In the genomic region with DNA sequence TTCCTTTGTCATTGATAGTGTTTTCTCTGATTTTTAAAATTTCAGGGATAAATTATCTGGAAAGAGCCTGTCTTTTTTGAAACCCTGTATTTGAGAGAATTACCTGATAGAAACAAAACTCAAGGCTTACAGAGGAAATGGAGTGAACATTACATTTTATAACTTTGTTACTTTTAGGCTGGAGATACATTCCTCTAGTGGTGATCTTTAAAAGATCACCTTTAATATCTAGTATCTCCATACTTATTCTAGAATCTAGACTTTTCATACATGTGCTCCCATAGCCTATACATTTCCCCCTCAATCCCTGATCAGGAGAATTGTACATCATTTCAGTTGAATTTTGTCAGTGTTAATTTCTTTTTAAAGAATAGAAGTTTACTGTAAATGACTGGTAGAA, we compare ENCODE assay signal across 21 cellular contexts. TPM values are rescaled to one million over a fixed set of nuclear protein-coding genes. Genes with fewer than 3 reads are reported as not detected.
A peak's percentile ranks its signal among the peaks of the same experiment; 100 is the strongest.
DNase-seq lines count a peak whose midpoint lies in the region; ATAC-seq, FAIRE-seq and TF ChIP-seq lines count a peak whose summit lies in the region.
"Had no signal": no experiment of that assay in that cellular context is flagged by ENCODE, and none has a peak within 500 bp of the region (broad histone marks: within the 10 kb centered on the region; RNA-seq: fewer than 3 reads in every experiment).

No MANE protein-coding gene starts in this region.

- ATAC-seq in A549 = peak; percentile 57 to 61; a peak in 3 of 6 replicates
- ATAC-seq: K562 had no signal

- peak overlapping the region; percentile 84 for H3K27ac Mint-ChIP-seq in HFFc6
- peak overlapping the region; percentile 94 for H3K27ac Mint-ChIP-seq in chondrocyte (ENCODE audit: unreplicated experiment)
- H3K27ac Mint-ChIP-seq: activated naive CD8-positive, alpha-beta T cell treated with anti-CD3 and anti-CD28 coated beads for 36 hours; CD14-positive monocyte had no signal

- H3K4me2 ChIP-seq in A549 = peak overlapping the region; percentile 58
- no peak overlapping the region for H3K4me2 ChIP-seq in mesenchymal stem cell (ENCODE audit: low read length, poor library complexity, severe bottlenecking)

- intact Hi-C loops in transverse colon (cut with DNase I; ENCODE audit: low total_unique reads) = no loop called here

- peak; percentile 56 for FAIRE-seq in A549 (lab: Jason Lieb, UNC)
- FAIRE-seq: A204.1, K562 had no signal

- H3K4ac ChIP-seq in mesenchymal stem cell (ENCODE audit: low read depth in 1 of 2, low read length in 2 of 2) = no peak overlapping the region

- H3K9me3 ChIP-seq in A549 = no peaks in the 10 kb centered on the region
- H3K9me3 ChIP-seq in mesenchymal stem cell (ENCODE audit: control insufficient read depth, low read length) = no peaks in the 10 kb centered on the region
- H3K9me3 ChIP-seq in transverse colon = no peaks in the 10 kb centered on the region
- H3K9me3 ChIP-seq: body of pancreas, left ventricle myocardium inferior, upper lobe of left lung had no signal

- POLR2A ChIA-PET in A549 (lab: Yijun Ruan, JAX) = no interaction called here

- peaks cover 58% of the 10 kb centered on the region for H3K4me1 Mint-ChIP-seq in HFFc6 (ENCODE audit: low read depth)
- H3K4me1 Mint-ChIP-seq in chondrocyte (ENCODE audit: low read depth) = peaks cover 53% of the 10 kb centered on the region
- H3K4me1 Mint-ChIP-seq: activated naive CD8-positive, alpha-beta T cell treated with anti-CD3 and anti-CD28 coated beads for 36 hours had no signal

- H3K9me3 Mint-ChIP-seq in HFFc6 (no peaks in the 10 kb centered on the region), chondrocyte (ENCODE audit: low read depth) (no peaks in the 10 kb centered on the region)
- H3K9me3 Mint-ChIP-seq: CD14-positive monocyte had no signal

- TF ChIP-seq POLR2A in A549 (IDR thresholded peaks at IDR 0.05; ENCODE audit: low read length) (no peak), transverse colon (IDR thresholded peaks at IDR 0.05) (no peak)

- H3K79me1 ChIP-seq in mesenchymal stem cell (replicated peaks; ENCODE audit: low read length, poor library complexity, severe bottlenecking) = peaks cover 8% of the 10 kb centered on the region

- TF ChIP-seq EP300 in A549 (IDR thresholded peaks at IDR 0.05) = no peak
- TF ChIP-seq EP300 in transverse colon (IDR thresholded peaks at IDR 0.05; ENCODE audit: low read depth) = no peak

- H2BK15ac ChIP-seq in mesenchymal stem cell (ENCODE audit: low read depth, poor library complexity, severe bottlenecking) = no peak overlapping the region

- H3K27ac ChIP-seq in A549 = peak overlapping the region; percentile 42 to 49; a peak in 3 of 6 replicates
- H3K27ac ChIP-seq in mesenchymal stem cell (ENCODE audit: low read length, poor library complexity, severe bottlenecking) = no peak overlapping the region
- peak overlapping the region in 1 of 4 donors; percentile 11 for H3K27ac ChIP-seq in transverse colon
- H3K27ac ChIP-seq: left ventricle myocardium inferior, RWPE1 had no signal

- H3K4me3 Mint-ChIP-seq in HFFc6 (peak overlapping the region; percentile 56), chondrocyte (ENCODE audit: unreplicated experiment) (no peak overlapping the region)
- H3K4me3 Mint-ChIP-seq: activated naive CD8-positive, alpha-beta T cell treated with anti-CD3 and anti-CD28 coated beads for 36 hours; CD14-positive monocyte had no signal

- no peaks in the 10 kb centered on the region for H3K36me3 Mint-ChIP-seq in HFFc6 (ENCODE audit: low read depth)
- no peaks in the 10 kb centered on the region for H3K36me3 Mint-ChIP-seq in chondrocyte (ENCODE audit: low read depth)
- H3K36me3 Mint-ChIP-seq: activated naive CD8-positive, alpha-beta T cell treated with anti-CD3 and anti-CD28 coated beads for 36 hours; CD14-positive monocyte had no signal

- no peak overlapping the region for H2AK5ac ChIP-seq in mesenchymal stem cell (ENCODE audit: low read length, severe bottlenecking)

- H3K4me1 ChIP-seq in A549 (peaks cover 45% of the 10 kb centered on the region), mesenchymal stem cell (ENCODE audit: control insufficient read depth, insufficient read depth, low read depth, low read length) (no peaks in the 10 kb centered on the region), transverse colon (peaks cover 0 to 22% (median 7%) of the 10 kb centered on the region in 4 donors)

- no peaks in the 10 kb centered on the region for H3K27me3 ChIP-seq in mesenchymal stem cell (ENCODE audit: control insufficient read depth in 1 of 2, insufficient read depth in 1 of 2, low read length in 2 of 2)
- no peaks in the 10 kb centered on the region for H3K27me3 ChIP-seq in H7 (ENCODE audit: control insufficient read depth, insufficient read depth, low read length)
- no peaks in the 10 kb centered on the region for H3K27me3 ChIP-seq in transverse colon
- H3K27me3 ChIP-seq: body of pancreas, upper lobe of left lung had no signal

- TF ChIP-seq CTCF in A549 (IDR thresholded peaks at IDR 0.05) (no peak), HFFc6 (IDR thresholded peaks at IDR 0.05) (peak; percentile 52), chondrocyte (IDR thresholded peaks at IDR 0.05) (peak; percentile 56), transverse colon (IDR thresholded peaks at IDR 0.05) (no peak)

- peak overlapping the region; percentile 94 for H3K9ac ChIP-seq in mesenchymal stem cell (ENCODE audit: low read length)

- no peak overlapping the region for H2BK120ac ChIP-seq in mesenchymal stem cell (ENCODE audit: low read depth, low read length)

- no peak overlapping the region for H3K18ac ChIP-seq in mesenchymal stem cell (ENCODE audit: low read depth in 1 of 2, low read length in 2 of 2)

- H2BK5ac ChIP-seq in mesenchymal stem cell (ENCODE audit: low read depth, low read length, poor library complexity, severe bottlenecking) = no peak overlapping the region

- TF ChIP-seq RAD21 in A549 (conservative IDR thresholded peaks at IDR 0.05 in 1 of 2, IDR thresholded peaks at IDR 0.05 in 1 of 2) = no peak

- H3K36me3 ChIP-seq in mesenchymal stem cell (ENCODE audit: control insufficient read depth in 1 of 2, insufficient read depth in 2 of 2, low read depth in 1 of 2, low read length in 2 of 2) = peaks cover 0 to 4% of the 10 kb centered on the region in 2 experiments
- no peaks in the 10 kb centered on the region for H3K36me3 ChIP-seq in H7 (replicated peaks; ENCODE audit: control insufficient read depth, insufficient read depth, low read length)
- no peaks in the 10 kb centered on the region for H3K36me3 ChIP-seq in transverse colon
- H3K36me3 ChIP-seq: left ventricle myocardium inferior, upper lobe of left lung had no signal

- H3K27me3 Mint-ChIP-seq in HFFc6 (ENCODE audit: insufficient read depth) (no peaks in the 10 kb centered on the region), chondrocyte (ENCODE audit: low read depth) (no peaks in the 10 kb centered on the region)
- H3K27me3 Mint-ChIP-seq: activated naive CD8-positive, alpha-beta T cell treated with anti-CD3 and anti-CD28 coated beads for 36 hours had no signal

- no peak overlapping the region for H2BK12ac ChIP-seq in mesenchymal stem cell (ENCODE audit: low read length in 2 of 2)

- CTCF ChIA-PET in A549 (lab: Yijun Ruan, JAX) = no interaction called here

- no peak for DNase-seq in A549 (ENCODE audit: low read depth in 1 of 2, low spot score in 1 of 2)
- no peak for DNase-seq in HFFc6
- DNase-seq in chondrocyte (ENCODE audit: low spot score) = no peak
- DNase-seq in mesenchymal stem cell = no peak
- DNase-seq in NCI-H2227 (lab: John Stamatoyannopoulos, UW; ENCODE audit: unreplicated experiment) = no peak
- no peak for DNase-seq in activated T-cell treated with anti-CD3 and anti-CD28 coated beads, Interleukin-2, amount 50 U/mL, for 1 hour
- DNase-seq in H7 = no peak
- no peak for DNase-seq in transverse colon
- DNase-seq: activated naive CD8-positive, alpha-beta T cell treated with anti-CD3 and anti-CD28 coated beads for 36 hours; body of pancreas; left ventricle myocardium inferior; NCI-H2029; NCI-H446; NK-92 treated with Interleukin-12 subunit alpha and Interleukin-12 subunit beta, amount 100 ng/mL, for 24 hours; stimulated activated CD4-positive, alpha-beta T cell treated with anti-CD3 and anti-CD28 coated beads, Interleukin-2, amount 100 ng/mL, for 24 hours; stimulated activated naive CD8-positive, alpha-beta T cell treated with anti-CD3 and anti-CD28 coated beads, Interleukin-15, Interleukin-2, amounts not matched to agents 100 U/mL and 50 U/mL, for 24 hours; upper lobe of left lung had no signal

- in situ Hi-C loops in transverse colon (cut with MboI; ENCODE audit: low pct_ligation_motif_present in 1 of 4, low pct_unique_long_range_greater_than_20kb in 1 of 4, low sequenced_read_pairs in 3 of 4) = no loop called here

- H4K8ac ChIP-seq in mesenchymal stem cell (ENCODE audit: low read length) = no peak overlapping the region

- no peak overlapping the region for H3K23ac ChIP-seq in mesenchymal stem cell (ENCODE audit: low read length in 2 of 2)

- H2AFZ ChIP-seq in mesenchymal stem cell (ENCODE audit: low read depth, low read length) = no peak overlapping the region

- H3K4me3 ChIP-seq in A549 = no peak overlapping the region
- peak overlapping the region in 1 of 2 experiments; percentile 74 for H3K4me3 ChIP-seq in mesenchymal stem cell (ENCODE audit: insufficient read depth in 1 of 2, low read depth in 1 of 2, low read length in 2 of 2)
- no peak overlapping the region for H3K4me3 ChIP-seq in H7 (ENCODE audit: insufficient read depth, low read depth, low read length)
- no peak overlapping the region for H3K4me3 ChIP-seq in transverse colon
- H3K4me3 ChIP-seq: body of pancreas, K562, left ventricle myocardium inferior, upper lobe of left lung had no signal

- H3K14ac ChIP-seq in mesenchymal stem cell (ENCODE audit: low read length in 2 of 2) = no peak overlapping the region

- no peak overlapping the region for H4K91ac ChIP-seq in mesenchymal stem cell (ENCODE audit: low read length)

TF ChIP-seq in A549, 52 proteins besides CTCF, POLR2A, EP300 and RAD21 (continues in another document):
- TF ChIP-seq, protein P1, sequence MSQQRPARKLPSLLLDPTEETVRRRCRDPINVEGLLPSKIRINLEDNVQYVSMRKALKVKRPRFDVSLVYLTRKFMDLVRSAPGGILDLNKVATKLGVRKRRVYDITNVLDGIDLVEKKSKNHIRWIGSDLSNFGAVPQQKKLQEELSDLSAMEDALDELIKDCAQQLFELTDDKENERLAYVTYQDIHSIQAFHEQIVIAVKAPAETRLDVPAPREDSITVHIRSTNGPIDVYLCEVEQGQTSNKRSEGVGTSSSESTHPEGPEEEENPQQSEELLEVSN (IDR thresholded peaks at IDR 0.05; ENCODE audit: borderline replicate concordance, low read depth) = no peak

RNA-seq across cellular contexts. Expression of a gene that starts 33.6 kb away (rescaled TPM):
- polyA plus RNA-seq in A549 (2011; rRNA removed) (17.6 and 17.8 TPM in 2 replicates), A549 (2017; fragmentation: RNase III; extraction: RNeasy Plus Mini Kit Qiagen cat#74134 plus additional on column Dnase treatment) (6.4 to 7.1 TPM (median 7.0 TPM) in 3 replicates)
- polyA plus RNA-seq in A549 (2012; cell fraction: cytosol; rRNA removed) = 6.5 and 7.0 TPM in 2 replicates
- 16.6 and 19.2 TPM in 2 replicates for polyA plus RNA-seq in A549 (2012; cell fraction: nucleus; rRNA removed)
- polyA minus RNA-seq in A549 (2011; rRNA and poly(A)+ RNA removed) = 38.1 and 46.3 TPM in 2 replicates
- 10 to 100 TPM; 21.2 to 30.7 (median 24.4) TPM for total RNA-seq in HFFc6 (2021; fragmentation: NEBNext Ultra II Directional; extraction: Animal tissue kit (Norgen Biotek cat#: 25700))
- total RNA-seq in chondrocyte (38.4 to 54.4 TPM (median 40.1 TPM) in 3 replicates), transverse colon (10 to 100 TPM; 13.1 to 26.1 (median 19.8) TPM)
- polyA plus RNA-seq in mesenchymal stem cell (2013, experiment 1 of 2) = 8.5 TPM
- polyA plus RNA-seq in mesenchymal stem cell (2013, experiment 2 of 2) = 7.6 TPM
- total RNA-seq in H7 (2014; rRNA removed; shearing (Covaris generic)) = 25.7 and 33.3 TPM in 2 replicates
- total RNA-seq: activated naive CD8-positive, alpha-beta T cell treated with anti-CD3 and anti-CD28 coated beads for 36 hours had no signal

Comparison
In these comparisons a context has a peak if more than half of its experiments do, and no peak if none do; other contexts are left out.
1. CTCF ChIP-seq: peak in HFFc6 (single experiment) and chondrocyte (single experiment); none in A549 (single experiment) and transverse colon (0 of 5).